Comparison of ENCODE assay signal across 17 cellular contexts in genomic region chr17:77257169-77257568, GRCh38.
A peak's percentile ranks its signal among the peaks of the same experiment; 100 is the strongest.
DNase-seq lines count a peak whose midpoint lies in the region; ATAC-seq and TF ChIP-seq lines count a peak whose summit lies in the region.
"Had no signal": no experiment of that assay in that cellular context is flagged by ENCODE, and none has a peak within 500 bp of the region (broad histone marks: within the 10 kb centered on the region; RNA-seq: fewer than 3 reads in every experiment).

No MANE protein-coding gene starts in this region.

- no peak overlapping the region for H4K8ac ChIP-seq in mesenchymal stem cell (ENCODE audit: low read length)

- no peak for TF ChIP-seq CTCF in Panc1 (IDR thresholded peaks at IDR 0.05)
- no peak for TF ChIP-seq CTCF in uterus (IDR thresholded peaks at IDR 0.05)
- no peak for TF ChIP-seq CTCF in nephron progenitor cell (IDR thresholded peaks at IDR 0.05)

- H3K36me3 ChIP-seq in Panc1 (ENCODE audit: control insufficient read depth, insufficient read depth, low read length) (no peaks in the 10 kb centered on the region), mesenchymal stem cell (ENCODE audit: control insufficient read depth in 1 of 2, insufficient read depth in 2 of 2, low read depth in 1 of 2, low read length in 2 of 2) (no peaks in the 10 kb centered on the region), uterus (no peaks in the 10 kb centered on the region)

- peak overlapping the region; percentile 33 for H2BK15ac ChIP-seq in mesenchymal stem cell (ENCODE audit: low read depth, poor library complexity, severe bottlenecking)

- no peak overlapping the region for H2AFZ ChIP-seq in mesenchymal stem cell (ENCODE audit: low read depth, low read length)
- H2AFZ ChIP-seq: GM23338 had no signal

- no peak overlapping the region for H3K18ac ChIP-seq in mesenchymal stem cell (ENCODE audit: low read depth in 1 of 2, low read length in 2 of 2)

- H3K14ac ChIP-seq in mesenchymal stem cell (ENCODE audit: low read length in 2 of 2): no peak overlapping the region

- intact Hi-C loops in Panc1 (cut with micrococcal nuclease; ENCODE audit: unreplicated experiment) (no loop called here), uterus (cut with DNase I; ENCODE audit: low total_unique reads) (no loop called here)

- H4K91ac ChIP-seq in mesenchymal stem cell (ENCODE audit: low read length): peak overlapping the region; percentile 64

- no peak for DNase-seq in T-helper 2 cell treated with Interferon-gamma antibody and Interleukin-4, amounts not matched to agents 5 μg/mL and 100 μg/mL, for 36 hours (ENCODE audit: low spot score)
- no peak for DNase-seq in T-helper 2 cell
- DNase-seq in Panc1 (ENCODE audit: low read depth, low spot score): no peak
- no peak for DNase-seq in mesenchymal stem cell
- DNase-seq in uterus: no peak
- no peak for DNase-seq in nephron progenitor cell
- DNase-seq in mesenteric fat pad (ENCODE audit: low spot score): no peak
- DNase-seq: AML-193; Caco-2; CD4-positive, alpha-beta T cell; DMS153; GDM1 had no signal

- TF ChIP-seq POLR2A in uterus (IDR thresholded peaks at IDR 0.05): no peak

- no TSS peak for BruUV-seq in Panc1 (replicated peaks; lab: Mats Ljungman, UMichigan)

- no peaks in the 10 kb centered on the region for H3K4me1 Mint-ChIP-seq in T-helper 2 cell treated with Interferon-gamma antibody and Interleukin-4, amounts not matched to agents 5 μg/mL and 100 μg/mL, for 36 hours (ENCODE audit: low read depth)
- H3K4me1 Mint-ChIP-seq in nephron progenitor cell: peaks cover 28% of the 10 kb centered on the region

- no peak overlapping the region for H2BK5ac ChIP-seq in mesenchymal stem cell (ENCODE audit: low read depth, low read length, poor library complexity, severe bottlenecking)

- no peak overlapping the region for H3K4ac ChIP-seq in mesenchymal stem cell (ENCODE audit: low read depth in 1 of 2, low read length in 2 of 2)

- POLR2A ChIA-PET in Panc1 (lab: Charles Lee): no interaction called here

- no peaks in the 10 kb centered on the region for H3K36me3 Mint-ChIP-seq in T-helper 2 cell treated with Interferon-gamma antibody and Interleukin-4, amounts not matched to agents 5 μg/mL and 100 μg/mL, for 36 hours (ENCODE audit: low read depth)
- H3K36me3 Mint-ChIP-seq in nephron progenitor cell (ENCODE audit: low read depth): no peaks in the 10 kb centered on the region

- no peak overlapping the region for H3K4me3 Mint-ChIP-seq in T-helper 2 cell treated with Interferon-gamma antibody and Interleukin-4, amounts not matched to agents 5 μg/mL and 100 μg/mL, for 36 hours
- H3K4me3 Mint-ChIP-seq in nephron progenitor cell: no peak overlapping the region
- H3K4me3 Mint-ChIP-seq: CD4-positive, alpha-beta T cell; GM23338 had no signal

- no peak overlapping the region for H3K9ac ChIP-seq in mesenchymal stem cell (ENCODE audit: low read length)

- CTCF ChIA-PET in Panc1 (lab: Charles Lee): no interaction called here

- in situ Hi-C loops in Panc1 (cut with HindIII; ENCODE audit: low pct_unique_long_range_greater_than_20kb, low sequenced_read_pairs): no loop called here

- 94% methylated on average over 1 of the region's 1 CpG for WGBS in mesenchymal stem cell

- H3K27me3 ChIP-seq in Panc1 (ENCODE audit: control insufficient read depth, insufficient read depth, low read length): no peaks in the 10 kb centered on the region
- H3K27me3 ChIP-seq in mesenchymal stem cell (ENCODE audit: control insufficient read depth in 1 of 2, insufficient read depth in 1 of 2, low read length in 2 of 2): peaks cover 0 to 8% of the 10 kb centered on the region in 2 experiments
- no peaks in the 10 kb centered on the region for H3K27me3 ChIP-seq in uterus

- H3K9me3 Mint-ChIP-seq in T-helper 2 cell treated with Interferon-gamma antibody and Interleukin-4, amounts not matched to agents 5 μg/mL and 100 μg/mL, for 36 hours: no peaks in the 10 kb centered on the region
- no peaks in the 10 kb centered on the region for H3K9me3 Mint-ChIP-seq in nephron progenitor cell
- H3K9me3 Mint-ChIP-seq: CD4-positive, alpha-beta T cell; GM23338 had no signal

- no peak for ATAC-seq in Panc1
- ATAC-seq: GM23338, HCT116 had no signal

- H2BK120ac ChIP-seq in mesenchymal stem cell (ENCODE audit: low read depth, low read length): no peak overlapping the region

- peak overlapping the region; percentile 21 for H3K27ac Mint-ChIP-seq in T-helper 2 cell treated with Interferon-gamma antibody and Interleukin-4, amounts not matched to agents 5 μg/mL and 100 μg/mL, for 36 hours
- H3K27ac Mint-ChIP-seq in nephron progenitor cell: no peak overlapping the region
- H3K27ac Mint-ChIP-seq: CD4-positive, alpha-beta T cell; GM23338 had no signal

- H3K27ac ChIP-seq in Panc1 (ENCODE audit: low read length) (peak overlapping the region; percentile 64), mesenchymal stem cell (ENCODE audit: low read length, poor library complexity, severe bottlenecking) (no peak overlapping the region), uterus (no peak overlapping the region)
- H3K27ac ChIP-seq: 22Rv1, C4-2B had no signal

- H3K79me1 ChIP-seq in mesenchymal stem cell (replicated peaks; ENCODE audit: low read length, poor library complexity, severe bottlenecking): no peaks in the 10 kb centered on the region

- no peak overlapping the region for H3K4me2 ChIP-seq in mesenchymal stem cell (ENCODE audit: low read length, poor library complexity, severe bottlenecking)
- H3K4me2 ChIP-seq: GM23338 had no signal

- H3K4me1 ChIP-seq in Panc1 (ENCODE audit: control insufficient read depth, insufficient read depth, low read length) (peaks cover 43% of the 10 kb centered on the region), mesenchymal stem cell (ENCODE audit: control insufficient read depth, insufficient read depth, low read depth, low read length) (peaks cover 40% of the 10 kb centered on the region), uterus (no peaks in the 10 kb centered on the region)

- H3K9me3 ChIP-seq in Panc1 (ENCODE audit: control insufficient read depth, insufficient read depth, low read depth, low read length) (no peaks in the 10 kb centered on the region), mesenchymal stem cell (ENCODE audit: control insufficient read depth, low read length) (no peaks in the 10 kb centered on the region), uterus (no peaks in the 10 kb centered on the region)
- H3K9me3 ChIP-seq: A549, Caco-2 had no signal

- H2AK5ac ChIP-seq in mesenchymal stem cell (ENCODE audit: low read length, severe bottlenecking): peak overlapping the region; percentile 7

- no peak overlapping the region for H2BK12ac ChIP-seq in mesenchymal stem cell (ENCODE audit: low read length in 2 of 2)

- peaks cover 5% of the 10 kb centered on the region for H3K27me3 Mint-ChIP-seq in T-helper 2 cell treated with Interferon-gamma antibody and Interleukin-4, amounts not matched to agents 5 μg/mL and 100 μg/mL, for 36 hours (ENCODE audit: low read depth)
- peaks cover 18% of the 10 kb centered on the region for H3K27me3 Mint-ChIP-seq in nephron progenitor cell (ENCODE audit: low read depth, poor library complexity)
- H3K27me3 Mint-ChIP-seq: CD4-positive, alpha-beta T cell had no signal

- H3K4me3 ChIP-seq in Panc1 (ENCODE audit: low read depth in 2 of 2, low read length in 2 of 2) (no peak overlapping the region), mesenchymal stem cell (ENCODE audit: insufficient read depth in 1 of 2, low read depth in 1 of 2, low read length in 2 of 2) (no peak overlapping the region), uterus (no peak overlapping the region)
- H3K4me3 ChIP-seq: A549, GM23338 had no signal

- no peak overlapping the region for H3K23ac ChIP-seq in mesenchymal stem cell (ENCODE audit: low read length in 2 of 2)
